ENCODE assay signal across 26 cellular contexts in genomic region chr5:171770153-171770552, GRCh38. TPM values are rescaled to one million over a fixed set of nuclear protein-coding genes. Genes with fewer than 3 reads are reported as not detected.
A peak's percentile ranks its signal among the peaks of the same experiment; 100 is the strongest.
DNase-seq lines count a peak whose midpoint lies in the region; ATAC-seq and TF ChIP-seq lines count a peak whose summit lies in the region.
"Had no signal": no experiment of that assay in that cellular context is flagged by ENCODE, and none has a peak within 500 bp of the region (broad histone marks: within the 10 kb centered on the region; RNA-seq: fewer than 3 reads in every experiment).

No MANE protein-coding gene starts in this region.

- DNase-seq in NOMO-1 treated with DMSO at 0.1 percent for 48 hours (lab: John Stamatoyannopoulos, UW; ENCODE audit: unreplicated experiment) (peak; percentile 17), NOMO-1 treated with dmso at 0.1 percent for 144 hours (lab: John Stamatoyannopoulos, UW; ENCODE audit: unreplicated experiment) (no peak), NAMALWA (ENCODE audit: low spot score) (peak; percentile 13), WTC11 (ENCODE audit: low spot score) (peak; percentile 36), suprapubic skin (ENCODE audit: low spot score in 2 of 2) (no peak), adrenal gland (no peak)
- no peak for DNase-seq in CD8-positive, alpha-beta T cell
- DNase-seq: 8988T; activated B cell treated with CpG ODN at 0.5 μM for 24 hours; activated CD8-positive, alpha-beta T cell treated with anti-CD3 and anti-CD28 coated beads, Interleukin-2, amount 10 ng/mL, durations not matched to agents 7 days and 5 days; activated T-cell treated with anti-CD3 and anti-CD28 coated beads, Interleukin-2, amount 50 U/mL, for 4 hours; DMS 273 treated with DMSO at 0.1 percent for 48 hours; head of caudate nucleus; islet precursor cell; mammary epithelial cell; MG63; naive B cell; NCI-H2081 treated with DMSO at 0.1 percent for 48 hours; NCI-H526; T-cell; testis had no signal

- no peak overlapping the region for H3K4me3 ChIP-seq in neutrophil (ENCODE audit: low read depth in 1 of 2, low read length in 1 of 2)
- no peak overlapping the region for H3K4me3 ChIP-seq in suprapubic skin
- no peak overlapping the region for H3K4me3 ChIP-seq in adrenal gland
- no peak overlapping the region for H3K4me3 ChIP-seq in CD8-positive, alpha-beta T cell (ENCODE audit: low read depth, low read length)
- H3K4me3 ChIP-seq: MG63, prostate gland, testis had no signal

- TF ChIP-seq POLR2A in suprapubic skin (IDR thresholded peaks at IDR 0.05) (no peak), adrenal gland (IDR thresholded peaks at IDR 0.05) (no peak)

- CTCF ChIA-PET in WTC11 (lab: Charles Lee) = interaction anchor here (1.0 to 1.7 kb wide), 4 partner anchors 70 to 289 kb away, joined by 3 to 6 read pairs (median 4); no protein-coding TSS in a partner anchor
- CTCF ChIA-PET in CD8-positive, alpha-beta T cell (lab: Charles Lee) = no interaction called here

- peaks cover 7% of the 10 kb centered on the region for H3K4me1 Mint-ChIP-seq in WTC11
- no peaks in the 10 kb centered on the region for H3K4me1 Mint-ChIP-seq in CD8-positive, alpha-beta T cell (ENCODE audit: low read depth)
- H3K4me1 Mint-ChIP-seq: activated B cell treated with CpG ODN at 0.5 μM for 24 hours; activated naive CD4-positive, alpha-beta T cell treated with anti-CD3 and anti-CD28 coated beads, Interleukin-2, amount 50 U/mL, for 24 hours; naive B cell; T-cell had no signal

- POLR2A ChIA-PET in WTC11 (lab: Charles Lee) = no interaction called here
- POLR2A ChIA-PET in CD8-positive, alpha-beta T cell (lab: Charles Lee) = no interaction called here

- H3K27ac ChIP-seq in neutrophil (peak overlapping the region; percentile 47), suprapubic skin (no peak overlapping the region), adrenal gland (no peak overlapping the region)
- no peak overlapping the region for H3K27ac ChIP-seq in CD8-positive, alpha-beta T cell (ENCODE audit: low read depth, low read length)
- H3K27ac ChIP-seq: prostate gland, testis had no signal

- H3K36me3 Mint-ChIP-seq in WTC11 = peaks cover 12% of the 10 kb centered on the region
- no peaks in the 10 kb centered on the region for H3K36me3 Mint-ChIP-seq in CD8-positive, alpha-beta T cell
- H3K36me3 Mint-ChIP-seq: activated naive CD4-positive, alpha-beta T cell treated with anti-CD3 and anti-CD28 coated beads, Interleukin-2, amount 50 U/mL, for 24 hours; naive B cell; T-cell had no signal

- H3K9me3 ChIP-seq in neutrophil (no peaks in the 10 kb centered on the region), suprapubic skin (peaks cover 12% of the 10 kb centered on the region), adrenal gland (replicated peaks in 1 of 3) (peaks cover 0 to 12% (median 0%) of the 10 kb centered on the region in 3 donors)
- no peaks in the 10 kb centered on the region for H3K9me3 ChIP-seq in CD8-positive, alpha-beta T cell (ENCODE audit: low read length)
- H3K9me3 ChIP-seq: prostate gland, testis had no signal

- H3K9me3 Mint-ChIP-seq in WTC11 = peaks cover 26% of the 10 kb centered on the region
- peaks cover 10% of the 10 kb centered on the region for H3K9me3 Mint-ChIP-seq in CD8-positive, alpha-beta T cell

- TF ChIP-seq EP300 in suprapubic skin (IDR thresholded peaks at IDR 0.05) = no peak

- 49% methylated on average over 4 of the region's 4 CpGs for WGBS in suprapubic skin
- WGBS in adrenal gland, 4 donors = 36 to 46% (median 41%) methylated on average over 4 of the region's 4 CpGs

- H3K4me1 ChIP-seq in neutrophil (ENCODE audit: control insufficient read depth in 1 of 2, insufficient read depth in 1 of 2, low read depth in 1 of 2, low read length in 1 of 2) = peaks cover 8 to 10% of the 10 kb centered on the region in 2 experiments
- no peaks in the 10 kb centered on the region for H3K4me1 ChIP-seq in suprapubic skin
- H3K4me1 ChIP-seq in adrenal gland (replicated peaks in 1 of 2) = no peaks in the 10 kb centered on the region
- H3K4me1 ChIP-seq in CD8-positive, alpha-beta T cell (ENCODE audit: insufficient read depth, low read length) = no peaks in the 10 kb centered on the region
- H3K4me1 ChIP-seq: prostate gland, testis had no signal

- intact Hi-C loops in adrenal gland (cut with DNase I) = no loop called here
- intact Hi-C loops in CD8-positive, alpha-beta T cell (cut with DNase I, micrococcal nuclease) = no loop called here

- H3K27ac Mint-ChIP-seq in WTC11 = peak overlapping the region; percentile 43; the same call in 1 of the 2 replicates
- H3K27ac Mint-ChIP-seq in CD8-positive, alpha-beta T cell = no peak overlapping the region
- H3K27ac Mint-ChIP-seq: activated B cell treated with CpG ODN at 0.5 μM for 24 hours; activated CD8-positive, alpha-beta T cell treated with anti-CD3 and anti-CD28 coated beads, Interleukin-2, amount 10 ng/mL, durations not matched to agents 7 days and 5 days; activated naive CD4-positive, alpha-beta T cell treated with anti-CD3 and anti-CD28 coated beads, Interleukin-2, amount 50 U/mL, for 24 hours; T-cell had no signal

- H3K4me3 Mint-ChIP-seq in WTC11 = no peak overlapping the region
- H3K4me3 Mint-ChIP-seq in CD8-positive, alpha-beta T cell = no peak overlapping the region
- H3K4me3 Mint-ChIP-seq: activated B cell treated with CpG ODN at 0.5 μM for 24 hours; activated CD8-positive, alpha-beta T cell treated with anti-CD3 and anti-CD28 coated beads, Interleukin-2, amount 10 ng/mL, durations not matched to agents 7 days and 5 days; activated naive CD4-positive, alpha-beta T cell treated with anti-CD3 and anti-CD28 coated beads, Interleukin-2, amount 50 U/mL, for 24 hours; activated T-cell treated with anti-CD3 and anti-CD28 coated beads, Interleukin-2, amount 50 U/mL, for 4 hours; naive B cell; T-cell had no signal

- H3K27me3 ChIP-seq in neutrophil = no peaks in the 10 kb centered on the region
- H3K27me3 ChIP-seq in suprapubic skin = no peaks in the 10 kb centered on the region
- no peaks in the 10 kb centered on the region for H3K27me3 ChIP-seq in adrenal gland
- H3K27me3 ChIP-seq in CD8-positive, alpha-beta T cell (ENCODE audit: insufficient read depth, low read length) = no peaks in the 10 kb centered on the region
- H3K27me3 ChIP-seq: MG63, testis had no signal

- H3K36me3 ChIP-seq in neutrophil (no peaks in the 10 kb centered on the region), suprapubic skin (no peaks in the 10 kb centered on the region), adrenal gland (replicated peaks in 1 of 2) (no peaks in the 10 kb centered on the region)
- no peaks in the 10 kb centered on the region for H3K36me3 ChIP-seq in CD8-positive, alpha-beta T cell (ENCODE audit: insufficient read depth, low read length)
- H3K36me3 ChIP-seq: MG63, prostate gland had no signal

- ATAC-seq in WTC11 = peak; percentile 99
- ATAC-seq in CD8-positive, alpha-beta T cell = no peak
- ATAC-seq: activated CD8-positive, alpha-beta T cell treated with anti-CD3 and anti-CD28 coated beads, Interleukin-2, amount 10 ng/mL, durations not matched to agents 7 days and 5 days; activated T-cell treated with anti-CD3 and anti-CD28 coated beads, Interleukin-2, amount 50 U/mL, for 4 hours; T-cell had no signal

- no peaks in the 10 kb centered on the region; the same call in 1 of the 2 replicates for H3K27me3 Mint-ChIP-seq in WTC11 (ENCODE audit: low read depth)
- peaks cover 12% of the 10 kb centered on the region for H3K27me3 Mint-ChIP-seq in CD8-positive, alpha-beta T cell (ENCODE audit: low read depth)

- no peak for TF ChIP-seq CTCF in WTC11 (IDR thresholded peaks at IDR 0.05)
- TF ChIP-seq CTCF in neutrophil (IDR thresholded peaks at IDR 0.05) = no peak
- no peak for TF ChIP-seq CTCF in suprapubic skin (IDR thresholded peaks at IDR 0.05)
- no peak for TF ChIP-seq CTCF in adrenal gland (IDR thresholded peaks at IDR 0.05)
- TF ChIP-seq CTCF in CD8-positive, alpha-beta T cell (IDR thresholded peaks at IDR 0.05) = no peak

TF ChIP-seq in WTC11, 78 proteins besides CTCF, POLR2A, EP300 and RAD21 (continues in another document):
- TF ChIP-seq FOXP1 (CRISPR knock-in tag; IDR thresholded peaks at IDR 0.05; ENCODE audit: borderline replicate concordance) (no peak), SP1 (CRISPR knock-in tag; conservative IDR thresholded peaks at IDR 0.05) (no peak), ZNF671 (CRISPR knock-in tag; IDR thresholded peaks at IDR 0.05) (no peak), MLX (CRISPR knock-in tag; IDR thresholded peaks at IDR 0.05) (no peak), ZNF138 (CRISPR knock-in tag; conservative IDR thresholded peaks at IDR 0.05) (no peak), IRF2 (CRISPR knock-in tag; IDR thresholded peaks at IDR 0.05; ENCODE audit: borderline replicate concordance, low read depth) (no peak), ZNF396 (CRISPR knock-in tag; IDR thresholded peaks at IDR 0.05; ENCODE audit: borderline replicate concordance) (no peak), CREM (CRISPR knock-in tag; IDR thresholded peaks at IDR 0.05) (no peak), ERG (CRISPR knock-in tag; IDR thresholded peaks at IDR 0.05) (no peak), NFE2L1 (CRISPR knock-in tag; IDR thresholded peaks at IDR 0.05) (no peak)

RNA-seq across cellular contexts. Expression of gene SMIM23, which starts 15.5 kb away (rescaled TPM):
- total RNA-seq in WTC11 (2021) = not detected in 3 replicates
- not detected for total RNA-seq in suprapubic skin
- total RNA-seq in adrenal gland = not detected
- polyA plus RNA-seq in adrenal gland = not detected
- not detected for total RNA-seq in CD8-positive, alpha-beta T cell
- total RNA-seq: activated B cell treated with CpG ODN at 0.5 μM for 24 hours; activated CD8-positive, alpha-beta T cell treated with anti-CD3 and anti-CD28 coated beads, Interleukin-2, amount 10 ng/mL, durations not matched to agents 7 days and 5 days; activated T-cell treated with anti-CD3 and anti-CD28 coated beads, Interleukin-2, amount 50 U/mL, for 4 hours; fibroblast of lung; mammary epithelial cell; prostate gland; T-cell had no signal
- polyA plus RNA-seq: BJ, fibroblast of lung, mammary epithelial cell had no signal

Comparison
In these comparisons a context has a peak if more than half of its experiments do, and no peak if none do; other contexts are left out.
1. DNase-seq: peak in NOMO-1 treated with DMSO at 0.1 percent for 48 hours (single experiment), NAMALWA (single experiment) and WTC11 (single experiment); none in NOMO-1 treated with dmso at 0.1 percent for 144 hours (single experiment), suprapubic skin (0 of 2), adrenal gland (0 of 7) and CD8-positive, alpha-beta T cell (0 of 7).